ENCODE assay signal across 8 cellular contexts in genomic region chr1:62437273-62437945, GRCh38. TPM values are rescaled to one million over a fixed set of nuclear protein-coding genes. Genes with fewer than 3 reads are reported as not detected.
DNase-seq lines count a peak whose midpoint lies in the region; ATAC-seq and TF ChIP-seq lines count a peak whose summit lies in the region.

No MANE protein-coding gene starts in this region.

- peak overlapping the region; percentile 88 for H3K9ac ChIP-seq in OCI-LY1 (ENCODE audit: low read length)

- peaks cover 2% of the 10 kb centered on the region for H3K9me3 Mint-ChIP-seq in activated naive CD8-positive, alpha-beta T cell treated with anti-CD3 and anti-CD28 coated beads for 36 hours

- DNase-seq in stimulated activated CD8-positive, alpha-beta memory T cell treated with anti-CD3 and anti-CD28 coated beads, Interleukin-12 subunit alpha, Interleukin-12 subunit beta, amount 100 ng/mL, for 24 hours (ENCODE audit: extremely low read depth), result peak; percentile 5
- no peak for DNase-seq in stimulated activated CD8-positive, alpha-beta memory T cell treated with anti-CD3 and anti-CD28 coated beads, Interleukin-4, amount 100 ng/mL, for 48 hours
- DNase-seq in activated naive CD8-positive, alpha-beta T cell treated with anti-CD3 and anti-CD28 coated beads for 36 hours, result peak; percentile 49
- no peak for DNase-seq in left ventricle myocardium inferior
- DNase-seq in psoas muscle, result peak in 1 of 2 donors; percentile 51

- H3K36me3 ChIP-seq in OCI-LY1 (ENCODE audit: insufficient read depth, low read length), result peaks cover 21% of the 10 kb centered on the region
- peaks cover 15% of the 10 kb centered on the region for H3K36me3 ChIP-seq in left ventricle myocardium inferior
- H3K36me3 ChIP-seq in psoas muscle (ENCODE audit: insufficient read depth in 1 of 2, low read depth in 1 of 2), result peaks cover 0 to 24% of the 10 kb centered on the region in 2 donors

- no peak overlapping the region for H2AFZ ChIP-seq in OCI-LY1 (ENCODE audit: low read length)

- H3K4me1 Mint-ChIP-seq in activated naive CD8-positive, alpha-beta T cell treated with anti-CD3 and anti-CD28 coated beads for 36 hours, result peaks cover 31% of the 10 kb centered on the region

- H3K4me3 Mint-ChIP-seq in activated naive CD8-positive, alpha-beta T cell treated with anti-CD3 and anti-CD28 coated beads for 36 hours, result peak overlapping the region; percentile 88

- H3F3A ChIP-seq in OCI-LY1 (ENCODE audit: insufficient read depth, low read length), result no peaks in the 10 kb centered on the region

- H3K4me2 ChIP-seq in OCI-LY1 (ENCODE audit: low read length), result peak overlapping the region; percentile 73

- no peaks in the 10 kb centered on the region for H3K27me3 Mint-ChIP-seq in activated naive CD8-positive, alpha-beta T cell treated with anti-CD3 and anti-CD28 coated beads for 36 hours

- H3K9me2 ChIP-seq in OCI-LY1 (ENCODE audit: low read depth, low read length), result no peaks in the 10 kb centered on the region

- H3K9me3 ChIP-seq in OCI-LY1 (ENCODE audit: low read length), result no peaks in the 10 kb centered on the region
- H3K9me3 ChIP-seq in left ventricle myocardium inferior (replicated peaks), result no peaks in the 10 kb centered on the region
- no peaks in the 10 kb centered on the region for H3K9me3 ChIP-seq in psoas muscle

- peak overlapping the region; percentile 86 for H3K4me3 ChIP-seq in OCI-LY1 (ENCODE audit: low read depth, low read length, poor library complexity, severe bottlenecking)
- peak overlapping the region; percentile 98 for H3K4me3 ChIP-seq in left ventricle myocardium inferior
- peak overlapping the region; percentile 84 for H3K4me3 ChIP-seq in psoas muscle

- TF ChIP-seq CTCF in OCI-LY1 (IDR thresholded peaks at IDR 0.05; ENCODE audit: low read length), result no peak
- TF ChIP-seq CTCF in left ventricle myocardium inferior (IDR thresholded peaks at IDR 0.05; ENCODE audit: borderline replicate concordance), result no peak
- no peak for TF ChIP-seq CTCF in psoas muscle (IDR thresholded peaks at IDR 0.05)

- H3K4me1 ChIP-seq in OCI-LY1 (ENCODE audit: insufficient read depth, low read length, severe bottlenecking), result peaks cover 38% of the 10 kb centered on the region
- H3K4me1 ChIP-seq in left ventricle myocardium inferior, result peaks cover 57% of the 10 kb centered on the region
- peaks cover 33% of the 10 kb centered on the region for H3K4me1 ChIP-seq in psoas muscle

- ATAC-seq in psoas muscle (peak; percentile 3 to 56 (median 37)), GM18909 (IDR thresholded peaks at IDR 0.05; ENCODE audit: poor library complexity, unreplicated experiment) (no peak), GM21576 (IDR thresholded peaks at IDR 0.05; ENCODE audit: unreplicated experiment) (no peak)

- H3K79me2 ChIP-seq in OCI-LY1 (ENCODE audit: insufficient read depth, low read length), result peaks cover 54% of the 10 kb centered on the region

- H3K27ac Mint-ChIP-seq in activated naive CD8-positive, alpha-beta T cell treated with anti-CD3 and anti-CD28 coated beads for 36 hours, result peak overlapping the region; percentile 98

- intact Hi-C loops in left ventricle myocardium inferior (cut with micrococcal nuclease), result no loop called here
- intact Hi-C loops in psoas muscle (cut with DNase I), result loop anchor here in 1 of 2 donors (10.0 kb wide), 1 partner anchor 523 kb away; no protein-coding TSS in a partner anchor

- H3K27me3 ChIP-seq in OCI-LY1 (ENCODE audit: insufficient read depth, low read length), result no peaks in the 10 kb centered on the region
- no peaks in the 10 kb centered on the region for H3K27me3 ChIP-seq in left ventricle myocardium inferior (ENCODE audit: low read depth)
- no peaks in the 10 kb centered on the region for H3K27me3 ChIP-seq in psoas muscle (ENCODE audit: insufficient read depth in 3 of 3, low read length in 2 of 3)

- H3K27ac ChIP-seq in OCI-LY1 (ENCODE audit: low read depth, low read length, poor library complexity, severe bottlenecking) (peak overlapping the region; percentile 92), left ventricle myocardium inferior (replicated peaks) (peak overlapping the region; percentile 99), psoas muscle (peak overlapping the region; percentile 98)

- WGBS in psoas muscle, 3 donors, result 0 to 1% (median 0%) methylated on average over 53 to 68 of the region's 68 CpGs

- H4K20me1 ChIP-seq in OCI-LY1 (ENCODE audit: insufficient read depth, low read length), result no peaks in the 10 kb centered on the region

- peaks cover 38% of the 10 kb centered on the region for H3K36me3 Mint-ChIP-seq in activated naive CD8-positive, alpha-beta T cell treated with anti-CD3 and anti-CD28 coated beads for 36 hours

RNA-seq across cellular contexts. Expression of gene USP1, which starts 0.6 kb away (rescaled TPM):
- 100 to 1,000 TPM; 108 TPM for total RNA-seq in activated naive CD8-positive, alpha-beta T cell treated with anti-CD3 and anti-CD28 coated beads for 36 hours
- total RNA-seq in left ventricle myocardium inferior (12.5 TPM), psoas muscle (10 to 100 TPM; 12.1 to 19.3 (median 15.1) TPM)
- 10 to 100 TPM in 1 of 3 donors, 1 to 10 TPM in 2; 8.4 to 19.3 (median 9.2) TPM for polyA plus RNA-seq in psoas muscle

Comparison
In these comparisons a context has a peak if more than half of its experiments do, and no peak if none do; other contexts are left out.
1. DNase-seq: peak in stimulated activated CD8-positive, alpha-beta memory T cell treated with anti-CD3 and anti-CD28 coated beads, Interleukin-12 subunit alpha, Interleukin-12 subunit beta, amount 100 ng/mL, for 24 hours (single experiment) and activated naive CD8-positive, alpha-beta T cell treated with anti-CD3 and anti-CD28 coated beads for 36 hours (single experiment); none in stimulated activated CD8-positive, alpha-beta memory T cell treated with anti-CD3 and anti-CD28 coated beads, Interleukin-4, amount 100 ng/mL, for 48 hours (single experiment) and left ventricle myocardium inferior (single experiment).
2. ATAC-seq: peak in psoas muscle (4 of 4); none in GM18909 (single experiment) and GM21576 (single experiment).
3. Peak in every context shown above with its lines, with median percentiles within 50 percentile points of each other: H3K27ac ChIP-seq and H3K4me3 ChIP-seq.